Comparison of ENCODE assay signal across 18 cellular contexts in genomic region chr7:99422091-99422624, GRCh38. TPM values are rescaled to one million over a fixed set of nuclear protein-coding genes. Genes with fewer than 3 reads are reported as not detected.
DNase-seq lines count a peak whose midpoint lies in the region; ATAC-seq and TF ChIP-seq lines count a peak whose summit lies in the region.
"Had no signal": no experiment of that assay in that cellular context is flagged by ENCODE, and none has a peak within 500 bp of the region (broad histone marks: within the 10 kb centered on the region; RNA-seq: fewer than 3 reads in every experiment).

No MANE protein-coding gene starts in this region.

- H3K4me3 Mint-ChIP-seq in endodermal cell: no peak overlapping the region
- H3K4me3 Mint-ChIP-seq in type B pancreatic cell: no peak overlapping the region
- H3K4me3 Mint-ChIP-seq: activated CD4-positive, alpha-beta T cell treated with anti-CD3 and anti-CD28 coated beads, Interleukin-2, amount 10 ng/mL, durations not matched to agents 24 days and 14 days; activated naive CD4-positive, alpha-beta T cell treated with anti-CD3 and anti-CD28 coated beads, Interleukin-2, amount 50 U/mL, for 24 hours had no signal

- no peaks in the 10 kb centered on the region for H3K4me1 Mint-ChIP-seq in endodermal cell
- no peaks in the 10 kb centered on the region for H3K4me1 Mint-ChIP-seq in type B pancreatic cell (ENCODE audit: unreplicated experiment)
- H3K4me1 Mint-ChIP-seq: activated CD4-positive, alpha-beta T cell treated with anti-CD3 and anti-CD28 coated beads, Interleukin-2, amount 10 ng/mL, durations not matched to agents 24 days and 14 days; activated naive CD4-positive, alpha-beta T cell treated with anti-CD3 and anti-CD28 coated beads, Interleukin-2, amount 50 U/mL, for 24 hours had no signal

- TF ChIP-seq CTCF in endodermal cell (conservative IDR thresholded peaks at IDR 0.05): no peak
- TF ChIP-seq CTCF in type B pancreatic cell (conservative IDR thresholded peaks at IDR 0.05): no peak

- H3K27me3 Mint-ChIP-seq in endodermal cell (ENCODE audit: insufficient read depth) (no peaks in the 10 kb centered on the region), type B pancreatic cell (no peaks in the 10 kb centered on the region)
- H3K27me3 Mint-ChIP-seq: activated CD4-positive, alpha-beta T cell treated with anti-CD3 and anti-CD28 coated beads, Interleukin-2, amount 10 ng/mL, durations not matched to agents 24 days and 14 days; activated naive CD4-positive, alpha-beta T cell treated with anti-CD3 and anti-CD28 coated beads, Interleukin-2, amount 50 U/mL, for 24 hours had no signal

- H3K9me3 Mint-ChIP-seq in endodermal cell: no peaks in the 10 kb centered on the region
- no peaks in the 10 kb centered on the region for H3K9me3 Mint-ChIP-seq in type B pancreatic cell
- H3K9me3 Mint-ChIP-seq: activated CD4-positive, alpha-beta T cell treated with anti-CD3 and anti-CD28 coated beads, Interleukin-2, amount 10 ng/mL, durations not matched to agents 24 days and 14 days; activated naive CD4-positive, alpha-beta T cell treated with anti-CD3 and anti-CD28 coated beads, Interleukin-2, amount 50 U/mL, for 24 hours had no signal

- H3K27ac Mint-ChIP-seq in endodermal cell: peak overlapping the region; percentile 76
- no peak overlapping the region for H3K27ac Mint-ChIP-seq in type B pancreatic cell
- H3K27ac Mint-ChIP-seq: activated CD4-positive, alpha-beta T cell treated with anti-CD3 and anti-CD28 coated beads, Interleukin-2, amount 10 ng/mL, durations not matched to agents 24 days and 14 days; activated naive CD4-positive, alpha-beta T cell treated with anti-CD3 and anti-CD28 coated beads, Interleukin-2, amount 50 U/mL, for 24 hours had no signal

- H3K27me3 ChIP-seq in H7 (ENCODE audit: control insufficient read depth, insufficient read depth, low read length) (no peaks in the 10 kb centered on the region), endodermal cell (ENCODE audit: control insufficient read depth, insufficient read depth, low read length, poor library complexity, severe bottlenecking) (no peaks in the 10 kb centered on the region)
- H3K27me3 ChIP-seq: breast epithelium, MG63, ovary had no signal

- 93 to 95% methylated on average over 11 of the region's 11 CpGs for WGBS in endodermal cell (ENCODE audit: insufficient coverage in 1 of 2, insufficient read length in 1 of 2), 2 experiments

- H3K36me3 ChIP-seq in H7 (replicated peaks; ENCODE audit: control insufficient read depth, insufficient read depth, low read length) (peaks cover 54% of the 10 kb centered on the region), endodermal cell (ENCODE audit: control insufficient read depth, insufficient read depth, low read length) (peaks cover 77% of the 10 kb centered on the region)
- H3K36me3 ChIP-seq: ovary had no signal

- DNase-seq in COLO668 (lab: John Stamatoyannopoulos, UW; ENCODE audit: unreplicated experiment) (peak; percentile 85), H7 (peak; percentile 39), NCI-H748 (lab: John Stamatoyannopoulos, UW; ENCODE audit: unreplicated experiment) (peak; percentile 92), endodermal cell (no peak), type B pancreatic cell (ENCODE audit: extremely low spot score, unreplicated experiment) (no peak)
- DNase-seq: activated CD4-positive, alpha-beta T cell treated with anti-CD3 and anti-CD28 coated beads, Interleukin-2, amount 10 ng/mL, durations not matched to agents 24 days and 14 days; AML-193; Calu3; dermis blood vessel endothelial cell; MG63; ovary; stimulated activated CD4-positive, alpha-beta T cell treated with anti-CD3 and anti-CD28 coated beads, Interleukin-2, amount 100 ng/mL, for 48 hours had no signal

- H3K27ac ChIP-seq in endodermal cell (ENCODE audit: low read depth, low read length): no peak overlapping the region
- H3K27ac ChIP-seq: breast epithelium, ovary had no signal

- H3K4me3 ChIP-seq in H7 (ENCODE audit: insufficient read depth, low read depth, low read length) (no peak overlapping the region), endodermal cell (ENCODE audit: low read length) (no peak overlapping the region)
- H3K4me3 ChIP-seq: breast epithelium, MG63, ovary had no signal

- H3K36me3 Mint-ChIP-seq in endodermal cell (ENCODE audit: low read depth): peaks cover 82% of the 10 kb centered on the region
- H3K36me3 Mint-ChIP-seq in type B pancreatic cell: peaks cover 10% of the 10 kb centered on the region

- ATAC-seq in GM19023 (IDR thresholded peaks at IDR 0.05; ENCODE audit: unreplicated experiment) (no peak), HG02884 (IDR thresholded peaks at IDR 0.05; ENCODE audit: unreplicated experiment) (no peak)
- ATAC-seq: left lobe of liver, Panc1 had no signal

- H3K9me3 ChIP-seq in endodermal cell (ENCODE audit: control insufficient read depth, low read length): no peaks in the 10 kb centered on the region
- H3K9me3 ChIP-seq: breast epithelium, MG63, ovary had no signal

- no peak overlapping the region for H3K9ac ChIP-seq in endodermal cell (ENCODE audit: extremely low read depth, low read length, poor library complexity, severe bottlenecking)

- H3K4me1 ChIP-seq in endodermal cell (ENCODE audit: control insufficient read depth, insufficient read depth, low read length): no peaks in the 10 kb centered on the region
- H3K4me1 ChIP-seq: breast epithelium had no signal

RNA-seq across cellular contexts. Expression of gene BUD31, which starts 13.4 kb away (rescaled TPM):
- 74.9 and 78.9 TPM in 2 replicates for total RNA-seq in H7 (2014; rRNA removed; shearing (Covaris generic))
- 100 to 1,000 TPM; 102 to 117 TPM for total RNA-seq in endodermal cell
- polyA plus RNA-seq in endodermal cell (2013, experiment 1 of 2): 89.0 TPM
- polyA plus RNA-seq in endodermal cell (2013, experiment 2 of 2): 90.0 TPM
- 102 and 166 TPM in 2 replicates for total RNA-seq in type B pancreatic cell (ENCODE audit: low replicate concordance)

RNA-seq across cellular contexts. Expression of gene PDAP1, which starts 13.8 kb away (rescaled TPM):
- total RNA-seq in H7 (2014; rRNA removed; shearing (Covaris generic)): 62.3 and 66.4 TPM in 2 replicates
- total RNA-seq in endodermal cell (100 to 1,000 TPM; 147 to 165 TPM), type B pancreatic cell (ENCODE audit: low replicate concordance) (112 and 115 TPM in 2 replicates)
- polyA plus RNA-seq in endodermal cell (2013, experiment 1 of 2): 130 TPM
- polyA plus RNA-seq in endodermal cell (2013, experiment 2 of 2): 130 TPM

RNA-seq across cellular contexts. Expression of gene PTCD1, which starts 16.4 kb away (rescaled TPM):
- 11.2 and 13.3 TPM in 2 replicates for total RNA-seq in H7 (2014; rRNA removed; shearing (Covaris generic))
- 10 to 100 TPM; 11.9 to 12.5 TPM for total RNA-seq in endodermal cell
- polyA plus RNA-seq in endodermal cell (2013, experiment 1 of 2): 5.8 TPM
- 5.2 TPM for polyA plus RNA-seq in endodermal cell (2013, experiment 2 of 2)
- 7.9 and 11.3 TPM in 2 replicates for total RNA-seq in type B pancreatic cell (ENCODE audit: low replicate concordance)

RNA-seq across cellular contexts. Expression of gene CPSF4, which starts 16.6 kb away (rescaled TPM):
- 93.5 and 95.1 TPM in 2 replicates for total RNA-seq in H7 (2014; rRNA removed; shearing (Covaris generic))
- total RNA-seq in endodermal cell: 100 to 1,000 TPM in 1 of 2 donors, 10 to 100 TPM in 1; 87.3 to 126 TPM
- polyA plus RNA-seq in endodermal cell (2013, experiment 1 of 2): 89.5 TPM
- polyA plus RNA-seq in endodermal cell (2013, experiment 2 of 2): 81.8 TPM
- total RNA-seq in type B pancreatic cell (ENCODE audit: low replicate concordance): 48.4 and 64.1 TPM in 2 replicates

RNA-seq across cellular contexts. Expression of gene ATP5MF, which starts 43.8 kb away (rescaled TPM):
- 668 and 694 TPM in 2 replicates for total RNA-seq in H7 (2014; rRNA removed; shearing (Covaris generic))
- total RNA-seq in endodermal cell (100 to 1,000 TPM; 455 to 472 TPM), type B pancreatic cell (ENCODE audit: low replicate concordance) (345 and 403 TPM in 2 replicates)
- 477 TPM for polyA plus RNA-seq in endodermal cell (2013, experiment 1 of 2)
- polyA plus RNA-seq in endodermal cell (2013, experiment 2 of 2): 427 TPM

Comparison
In these comparisons a context has a peak if more than half of its experiments do, and no peak if none do; other contexts are left out.
1. DNase-seq: peak in COLO668 (single experiment), H7 (single experiment) and NCI-H748 (single experiment); none in endodermal cell (single experiment) and type B pancreatic cell (single experiment).